8 cellular contexts compared by ENCODE assay signal in the genomic region with DNA sequence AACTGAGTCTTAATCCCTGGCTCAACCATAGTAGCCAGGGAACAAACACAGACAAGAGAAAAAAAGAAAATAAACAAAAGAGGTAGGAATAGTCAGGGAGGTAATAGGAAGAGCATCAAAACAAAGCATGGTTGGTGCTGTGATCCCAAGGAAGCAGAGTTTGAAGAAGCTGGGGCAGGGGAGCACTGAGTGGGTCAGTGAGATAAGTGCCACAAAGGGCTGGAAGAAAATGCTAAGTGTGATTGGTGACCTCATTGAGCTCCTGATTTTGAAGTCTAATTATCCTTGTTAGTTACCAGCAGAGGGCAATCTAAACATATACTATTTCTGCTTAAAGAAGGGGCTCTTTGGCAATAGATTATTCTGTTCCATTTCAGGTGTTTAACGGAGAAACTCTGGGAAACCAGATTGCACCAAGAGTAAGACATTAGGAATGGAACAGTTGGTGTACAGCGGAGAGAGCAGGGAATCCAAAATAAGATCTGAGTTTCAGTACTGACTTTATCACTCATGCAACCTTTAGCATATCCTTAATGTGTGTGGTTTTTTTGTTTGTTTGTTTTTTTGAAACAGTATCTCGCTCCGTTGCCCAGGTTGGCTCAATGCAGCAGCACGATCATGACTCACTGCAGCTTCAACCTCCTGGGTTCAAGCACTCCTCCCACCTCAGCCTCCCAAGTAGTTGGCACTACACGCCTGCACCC. TPM values are rescaled to one million over a fixed set of nuclear protein-coding genes. Genes with fewer than 3 reads are reported as not detected.
DNase-seq lines count a peak whose midpoint lies in the region; ATAC-seq and TF ChIP-seq lines count a peak whose summit lies in the region.

No MANE protein-coding gene starts in this region.

- DNase-seq in GDM1 (lab: John Stamatoyannopoulos, UW) (peak; percentile 25), NCI-H510A treated with DMSO at 0.1 percent for 48 hours (lab: John Stamatoyannopoulos, UW) (peak; percentile 77), astrocyte of the hippocampus (ENCODE audit: low read depth, low spot score) (peak; percentile 66), iPS-NIHi11 (ENCODE audit: low spot score) (peak; percentile 65), type B pancreatic cell (ENCODE audit: extremely low spot score, unreplicated experiment) (no peak)
- no peak for DNase-seq in activated T-cell treated with anti-CD3 and anti-CD28 coated beads, Interleukin-2, amount 50 U/mL, for 1 hour

- H3K36me3 Mint-ChIP-seq in type B pancreatic cell = peaks cover 5% of the 10 kb centered on the region

- no peaks in the 10 kb centered on the region for H3K9me3 Mint-ChIP-seq in type B pancreatic cell

- no peak overlapping the region for H3K4me3 Mint-ChIP-seq in type B pancreatic cell

- H3K27ac Mint-ChIP-seq in type B pancreatic cell = no peak overlapping the region

- peaks cover 8% of the 10 kb centered on the region for H3K4me1 Mint-ChIP-seq in type B pancreatic cell (ENCODE audit: unreplicated experiment)

- no peaks in the 10 kb centered on the region for H3K27me3 Mint-ChIP-seq in type B pancreatic cell

- TF ChIP-seq CTCF in type B pancreatic cell (conservative IDR thresholded peaks at IDR 0.05) = peak; percentile 75

- ATAC-seq in HG02973 (IDR thresholded peaks at IDR 0.05; ENCODE audit: unreplicated experiment) (peak; percentile 53), HG02870 (IDR thresholded peaks at IDR 0.05; ENCODE audit: unreplicated experiment) (no peak)

RNA-seq across cellular contexts. Expression of gene KIAA1614, which starts 30.7 kb away (rescaled TPM):
- 0.31 and 2.9 TPM in 2 replicates for total RNA-seq in type B pancreatic cell (ENCODE audit: low replicate concordance)

Comparison
In these comparisons a context has a peak if more than half of its experiments do, and no peak if none do; other contexts are left out.
1. DNase-seq: peak in GDM1 (single experiment), NCI-H510A treated with DMSO at 0.1 percent for 48 hours (single experiment), astrocyte of the hippocampus (single experiment) and iPS-NIHi11 (single experiment); none in type B pancreatic cell (single experiment) and activated T-cell treated with anti-CD3 and anti-CD28 coated beads, Interleukin-2, amount 50 U/mL, for 1 hour (single experiment).